20 cellular contexts compared by ENCODE assay signal in the genomic region with DNA sequence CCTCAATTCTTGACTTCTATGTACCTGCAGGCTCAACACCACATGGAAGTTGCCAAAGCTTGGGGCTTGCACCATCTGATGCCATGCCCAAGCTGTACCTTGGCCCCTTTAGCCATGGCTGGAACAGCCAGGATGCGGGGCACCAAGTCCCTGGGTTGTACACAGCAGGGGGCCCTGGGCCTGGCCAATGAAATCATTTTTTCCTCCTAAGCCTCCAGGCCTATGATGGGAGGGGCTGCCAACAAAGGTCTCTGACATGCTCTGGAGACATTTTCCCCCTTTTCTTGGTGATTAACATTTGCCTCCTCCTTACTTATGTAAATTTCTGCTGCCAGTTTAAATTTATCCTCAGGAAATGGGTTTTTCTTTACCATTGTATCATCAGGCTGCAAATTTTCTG.
DNase-seq lines count a peak whose midpoint lies in the region; ATAC-seq and TF ChIP-seq lines count a peak whose summit lies in the region.
"Had no signal": no experiment of that assay in that cellular context is flagged by ENCODE, and none has a peak within 500 bp of the region (broad histone marks: within the 10 kb centered on the region; RNA-seq: fewer than 3 reads in every experiment).

No MANE protein-coding gene starts in this region.

- peaks cover 38% of the 10 kb centered on the region for H3K9me3 Mint-ChIP-seq in GM23338
- H3K9me3 Mint-ChIP-seq in endodermal cell: peaks cover 32% of the 10 kb centered on the region
- peaks cover 0 to 3% of the 10 kb centered on the region in 2 donors for H3K9me3 Mint-ChIP-seq in effector memory CD8-positive, alpha-beta T cell

- H4K20me1 ChIP-seq in GM23338 (replicated peaks; ENCODE audit: insufficient read depth): no peaks in the 10 kb centered on the region
- H4K20me1 ChIP-seq in OCI-LY7 (ENCODE audit: insufficient read depth, low read length): no peaks in the 10 kb centered on the region
- H4K20me1 ChIP-seq: BLaER1 treated with 17β-estradiol and CSF1 and Interleukin-3, amounts not matched to agents 10 nM and 100 nM had no signal

- CTCF ChIA-PET in OCI-LY7 (lab: Charles Lee; ENCODE audit: unreplicated experiment): no interaction called here

- H2AFZ ChIP-seq in GM23338 (no peak overlapping the region), OCI-LY7 (ENCODE audit: low read length) (no peak overlapping the region)

- no peak overlapping the region for H3K56ac ChIP-seq in mesendoderm (ENCODE audit: low read length)

- H3K4me1 ChIP-seq in GM23338 (ENCODE audit: insufficient read depth) (no peaks in the 10 kb centered on the region), OCI-LY7 (ENCODE audit: insufficient read depth, low read length, poor library complexity, severe bottlenecking) (no peaks in the 10 kb centered on the region), endodermal cell (ENCODE audit: control insufficient read depth, insufficient read depth, low read length) (no peaks in the 10 kb centered on the region), mesendoderm (ENCODE audit: control insufficient read depth, low read depth, low read length) (no peaks in the 10 kb centered on the region)
- H3K4me1 ChIP-seq: BLaER1 treated with 17β-estradiol and CSF1 and Interleukin-3, amounts not matched to agents 10 nM and 100 nM; Caco-2 had no signal

- no peak overlapping the region for H2AK5ac ChIP-seq in mesendoderm (ENCODE audit: low read length)

- H3K36me3 Mint-ChIP-seq in GM23338 (ENCODE audit: low read depth): peaks cover 36% of the 10 kb centered on the region
- peaks cover 17% of the 10 kb centered on the region for H3K36me3 Mint-ChIP-seq in endodermal cell (ENCODE audit: low read depth)
- H3K36me3 Mint-ChIP-seq in effector memory CD8-positive, alpha-beta T cell (ENCODE audit: insufficient read depth): no peaks in the 10 kb centered on the region
- H3K36me3 Mint-ChIP-seq: CD8-positive, alpha-beta T cell had no signal

- DNase-seq in GM23338 (ENCODE audit: low spot score) (peak; percentile 30), OCI-LY7 (ENCODE audit: low spot score) (peak; percentile 3), endodermal cell (no peak), mesendoderm (peak; percentile 37), DMS79 (lab: John Stamatoyannopoulos, UW) (no peak), cerebellum (ENCODE audit: low spot score) (no peak), occipital lobe (lab: John Stamatoyannopoulos, UW) (no peak)
- no peak for DNase-seq in effector memory CD8-positive, alpha-beta T cell
- DNase-seq: 8988T; AML-193; Caco-2; Calu3; CD4-positive, alpha-beta T cell; CD8-positive, alpha-beta T cell; DND-41; EL; GF-D8 had no signal

- ATAC-seq in GM23338: no peak
- no peak for ATAC-seq in effector memory CD8-positive, alpha-beta T cell (replicated peaks)
- ATAC-seq: CD8-positive, alpha-beta T cell had no signal

- no peak overlapping the region for H2BK15ac ChIP-seq in mesendoderm (replicated peaks; ENCODE audit: low read depth)

- H3K4ac ChIP-seq in mesendoderm (ENCODE audit: low read depth, low read length): no peak overlapping the region

- H3K79me2 ChIP-seq in GM23338 (replicated peaks; ENCODE audit: insufficient read depth) (no peaks in the 10 kb centered on the region), OCI-LY7 (ENCODE audit: insufficient read depth, low read depth, low read length) (no peaks in the 10 kb centered on the region), mesendoderm (ENCODE audit: control insufficient read depth, insufficient read depth, low read length) (no peaks in the 10 kb centered on the region)

- no peak overlapping the region for H3K4me2 ChIP-seq in GM23338
- H3K4me2 ChIP-seq in OCI-LY7 (ENCODE audit: low read length): no peak overlapping the region
- H3K4me2 ChIP-seq in mesendoderm (ENCODE audit: low read length): no peak overlapping the region
- H3K4me2 ChIP-seq: BLaER1 treated with 17β-estradiol and CSF1 and Interleukin-3, amounts not matched to agents 10 nM and 100 nM had no signal

- 92 to 100% methylated on average over 1 of the region's 1 CpG for WGBS in endodermal cell (ENCODE audit: insufficient coverage in 1 of 2, insufficient read length in 1 of 2), 2 experiments
- no CpG with 5 or more reads among the region's 1 CpG for WGBS in mesendoderm (ENCODE audit: extremely low coverage, insufficient coverage, low lambda C conversion rate)

- H3K4me3 ChIP-seq in GM23338 (no peak overlapping the region), OCI-LY7 (ENCODE audit: low read depth, low read length, poor library complexity, severe bottlenecking) (no peak overlapping the region), endodermal cell (ENCODE audit: low read length) (peak overlapping the region; percentile 15), mesendoderm (ENCODE audit: low read length) (no peak overlapping the region)
- H3K4me3 ChIP-seq: BLaER1 treated with 17β-estradiol and CSF1 and Interleukin-3, amounts not matched to agents 10 nM and 100 nM had no signal

- H2BK120ac ChIP-seq in mesendoderm (ENCODE audit: low read depth, low read length): no peak overlapping the region

- H3K9me3 ChIP-seq in OCI-LY7 (ENCODE audit: low read length): 0 out of 2 replicates have a peak, but pooled peaks cover 8% of the 10 kb centered on the region
- peaks cover 28% of the 10 kb centered on the region for H3K9me3 ChIP-seq in endodermal cell (ENCODE audit: control insufficient read depth, low read length)

- H3K27ac ChIP-seq in GM23338 (ENCODE audit: low read depth) (no peak overlapping the region), OCI-LY7 (ENCODE audit: low read depth, low read length, poor library complexity, severe bottlenecking) (no peak overlapping the region), endodermal cell (ENCODE audit: low read depth, low read length) (no peak overlapping the region), mesendoderm (ENCODE audit: low read depth, low read length) (no peak overlapping the region)
- H3K27ac ChIP-seq: BLaER1 treated with 17β-estradiol and CSF1 and Interleukin-3, amounts not matched to agents 10 nM and 100 nM; C4-2B had no signal

- H3K9me2 ChIP-seq in GM23338 (ENCODE audit: insufficient read depth) (no peaks in the 10 kb centered on the region), OCI-LY7 (ENCODE audit: insufficient read depth, low read length) (no peaks in the 10 kb centered on the region)

- H3K36me3 ChIP-seq in GM23338 (ENCODE audit: insufficient read depth) (peaks cover 3% of the 10 kb centered on the region; the same call in 1 of the 2 replicates), OCI-LY7 (ENCODE audit: insufficient read depth, low read length) (no peaks in the 10 kb centered on the region), endodermal cell (ENCODE audit: control insufficient read depth, insufficient read depth, low read length) (peaks cover 5% of the 10 kb centered on the region), mesendoderm (ENCODE audit: control insufficient read depth, insufficient read depth, low read length) (no peaks in the 10 kb centered on the region)

- H3K27ac Mint-ChIP-seq in GM23338 (no peak overlapping the region), endodermal cell (no peak overlapping the region)
- no peak overlapping the region for H3K27ac Mint-ChIP-seq in effector memory CD8-positive, alpha-beta T cell
- H3K27ac Mint-ChIP-seq: B cell; CD4-positive, alpha-beta T cell; CD8-positive, alpha-beta T cell had no signal

- intact Hi-C loops in OCI-LY7 (cut with micrococcal nuclease; ENCODE audit: unreplicated experiment): no loop called here

- no peaks in the 10 kb centered on the region for H3K27me3 ChIP-seq in GM23338 (ENCODE audit: insufficient read depth)
- H3K27me3 ChIP-seq in endodermal cell (ENCODE audit: control insufficient read depth, insufficient read depth, low read length, poor library complexity, severe bottlenecking): no peaks in the 10 kb centered on the region
- H3K27me3 ChIP-seq in mesendoderm (ENCODE audit: insufficient read depth, low read length, poor library complexity): no peaks in the 10 kb centered on the region
- H3K27me3 ChIP-seq: BLaER1 treated with 17β-estradiol and CSF1 and Interleukin-3, amounts not matched to agents 10 nM and 100 nM had no signal

- TF ChIP-seq CTCF in GM23338 (conservative IDR thresholded peaks at IDR 0.05; ENCODE audit: low read depth in 2 of 2) (no peak), OCI-LY7 (conservative IDR thresholded peaks at IDR 0.05; ENCODE audit: low read length) (no peak), endodermal cell (conservative IDR thresholded peaks at IDR 0.05) (no peak)

- no peak overlapping the region for H4K8ac ChIP-seq in mesendoderm (ENCODE audit: low read depth, low read length)

- H2BK5ac ChIP-seq in mesendoderm (ENCODE audit: low read length): no peak overlapping the region

- H3K79me1 ChIP-seq in mesendoderm (ENCODE audit: low read length): no peaks in the 10 kb centered on the region

- BruUV-seq in OCI-LY7 (replicated peaks; lab: Mats Ljungman, UMichigan): no TSS peak

- H3K4me1 Mint-ChIP-seq in GM23338 (no peaks in the 10 kb centered on the region), endodermal cell (no peaks in the 10 kb centered on the region)
- H3K4me1 Mint-ChIP-seq in effector memory CD8-positive, alpha-beta T cell (ENCODE audit: low read depth in 2 of 2): no peaks in the 10 kb centered on the region
- H3K4me1 Mint-ChIP-seq: B cell had no signal

- no peak overlapping the region for H3K18ac ChIP-seq in mesendoderm (ENCODE audit: low read length)

- no peak overlapping the region for H3K9ac ChIP-seq in endodermal cell (ENCODE audit: extremely low read depth, low read length, poor library complexity, severe bottlenecking)
- H3K9ac ChIP-seq in mesendoderm (ENCODE audit: low read length): no peak overlapping the region
- H3K9ac ChIP-seq: BLaER1 treated with 17β-estradiol and CSF1 and Interleukin-3, amounts not matched to agents 10 nM and 100 nM had no signal

- H3F3A ChIP-seq in GM23338 (replicated peaks; ENCODE audit: low read depth): no peaks in the 10 kb centered on the region

- POLR2A ChIA-PET in OCI-LY7 (lab: Charles Lee): no interaction called here

- H4K5ac ChIP-seq in mesendoderm (ENCODE audit: low read length): no peak overlapping the region

- no peak overlapping the region for H3K23ac ChIP-seq in mesendoderm (ENCODE audit: low read length)

- H3K4me3 Mint-ChIP-seq in GM23338: no peak overlapping the region
- no peak overlapping the region for H3K4me3 Mint-ChIP-seq in endodermal cell
- H3K4me3 Mint-ChIP-seq in effector memory CD8-positive, alpha-beta T cell: no peak overlapping the region
- H3K4me3 Mint-ChIP-seq: B cell; CD4-positive, alpha-beta T cell; CD8-positive, alpha-beta T cell had no signal

- H3K27me3 Mint-ChIP-seq in GM23338 (ENCODE audit: insufficient read depth, low read depth, poor library complexity): peaks cover 4% of the 10 kb centered on the region
- H3K27me3 Mint-ChIP-seq in endodermal cell (ENCODE audit: insufficient read depth): no peaks in the 10 kb centered on the region
- H3K27me3 Mint-ChIP-seq in effector memory CD8-positive, alpha-beta T cell: no peaks in the 10 kb centered on the region
- H3K27me3 Mint-ChIP-seq: B cell; CD4-positive, alpha-beta T cell had no signal

TF ChIP-seq in GM23338, 12 proteins besides CTCF, POLR2A, EP300 and RAD21 (continues in another document):
- TF ChIP-seq JUNB (IDR thresholded peaks at IDR 0.05; ENCODE audit: unreplicated experiment) (no peak), NANOG (IDR thresholded peaks at IDR 0.05; ENCODE audit: borderline replicate concordance) (no peak)

Comparison
In these comparisons a context has a peak if more than half of its experiments do, and no peak if none do; other contexts are left out.
1. DNase-seq: peak in GM23338 (single experiment), OCI-LY7 (single experiment) and mesendoderm (single experiment); none in endodermal cell (single experiment), DMS79 (single experiment), cerebellum (single experiment), effector memory CD8-positive, alpha-beta T cell (0 of 3) and occipital lobe (single experiment).